ENCODE assay signal across 20 cellular contexts in the genomic region with DNA sequence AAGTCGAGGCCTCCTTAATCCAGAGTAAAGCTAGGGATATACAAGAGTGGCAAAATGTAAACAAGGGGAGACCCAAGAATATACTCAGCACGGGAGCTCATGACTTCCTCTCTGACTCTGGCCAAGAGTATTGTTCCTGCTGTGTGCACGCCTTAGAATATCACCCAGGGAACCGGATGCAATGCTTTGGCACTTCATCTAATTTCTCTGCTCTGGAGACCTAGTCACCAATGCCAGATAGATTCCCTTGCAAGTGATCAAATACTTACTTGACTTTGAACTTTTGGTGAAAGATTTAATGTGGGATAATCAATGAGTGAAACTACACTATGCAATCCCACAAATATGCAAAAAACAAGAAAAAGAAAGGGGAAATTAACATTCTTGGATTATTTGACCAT.
DNase-seq lines count a peak whose midpoint lies in the region; ATAC-seq and TF ChIP-seq lines count a peak whose summit lies in the region.
"Had no signal": no experiment of that assay in that cellular context is flagged by ENCODE, and none has a peak within 500 bp of the region (broad histone marks: within the 10 kb centered on the region; RNA-seq: fewer than 3 reads in every experiment).

No MANE protein-coding gene starts in this region.

- H3K27me3 ChIP-seq in lung (ENCODE audit: control insufficient read depth, insufficient read depth), result no peaks in the 10 kb centered on the region
- H3K27me3 ChIP-seq: right atrium auricular region, transverse colon had no signal

- H3K27ac ChIP-seq in lung (ENCODE audit: low read depth in 1 of 2, low read length in 1 of 2), result no peak overlapping the region
- H3K27ac ChIP-seq: right atrium auricular region, transverse colon had no signal

- ATAC-seq in lung (ENCODE audit: insufficient read depth, low FRiP score) (peak; percentile 17), GM19023 (IDR thresholded peaks at IDR 0.05; ENCODE audit: unreplicated experiment) (no peak)
- ATAC-seq: activated naive CD8-positive, alpha-beta T cell treated with anti-CD3 and anti-CD28 coated beads, Interleukin-2, amount 50 U/mL, for 24 hours; mucosa of descending colon had no signal

- WGBS in lung, 2 donors, result 23 to 24% methylated on average over 4 of the region's 4 CpGs

- H3K36me3 ChIP-seq in lung (ENCODE audit: control insufficient read depth in 2 of 2, insufficient read depth in 2 of 2, low read length in 2 of 2), result no peaks in the 10 kb centered on the region
- H3K36me3 ChIP-seq: right atrium auricular region, transverse colon had no signal

- H3K4me1 ChIP-seq in lung (ENCODE audit: control insufficient read depth in 2 of 2, insufficient read depth in 2 of 2, low read length in 2 of 2), result peaks cover 0 to 3% of the 10 kb centered on the region in 2 donors
- H3K4me1 ChIP-seq: right atrium auricular region, transverse colon had no signal

- DNase-seq in Ammon's horn (ENCODE audit: low spot score) (peak; percentile 20), NCI-H82 treated with DMSO at 0.1 percent for 48 hours (lab: John Stamatoyannopoulos, UW; ENCODE audit: unreplicated experiment) (peak; percentile 55), choroid plexus epithelial cell (ENCODE audit: low read depth) (peak; percentile 56), lung (ENCODE audit: low spot score) (no peak), GM03348 (ENCODE audit: low spot score) (no peak), NCI-H510A (lab: John Stamatoyannopoulos, UW) (no peak), cerebellum (ENCODE audit: low spot score) (no peak)
- DNase-seq: ACHN; activated naive CD8-positive, alpha-beta T cell treated with anti-CD3 and anti-CD28 coated beads, Interleukin-2, amount 50 U/mL, for 24 hours; CD4-positive, CD25-positive, alpha-beta regulatory T cell; DMS79; effector memory CD4-positive, alpha-beta T cell; H7; NCI-H2029; SIG-M5; stimulated activated naive CD4-positive, alpha-beta T cell; transverse colon had no signal

- no peak overlapping the region for H3K4me3 ChIP-seq in choroid plexus epithelial cell (ENCODE audit: low read depth, low read length)
- H3K4me3 ChIP-seq in lung, result no peak overlapping the region
- H3K4me3 ChIP-seq: mucosa of descending colon, right atrium auricular region, transverse colon had no signal

- TF ChIP-seq CTCF in choroid plexus epithelial cell (conservative IDR thresholded peaks at IDR 0.05; ENCODE audit: low read depth, low read length) (no peak), lung (IDR thresholded peaks at IDR 0.05; ENCODE audit: control extremely low read depth, extremely low read depth) (no peak)

- H3K9me3 ChIP-seq in lung (ENCODE audit: control insufficient read depth in 2 of 2, insufficient read depth in 1 of 2, low read length in 1 of 2), result no peaks in the 10 kb centered on the region
- H3K9me3 ChIP-seq: mucosa of descending colon, right atrium auricular region, transverse colon had no signal

Comparison
In these comparisons a context has a peak if more than half of its experiments do, and no peak if none do; other contexts are left out.
1. DNase-seq: peak in Ammon's horn (single experiment), NCI-H82 treated with DMSO at 0.1 percent for 48 hours (single experiment) and choroid plexus epithelial cell (single experiment); none in lung (single experiment), GM03348 (single experiment), NCI-H510A (single experiment) and cerebellum (single experiment).